36 cellular contexts compared by ENCODE assay signal in the genomic region with DNA sequence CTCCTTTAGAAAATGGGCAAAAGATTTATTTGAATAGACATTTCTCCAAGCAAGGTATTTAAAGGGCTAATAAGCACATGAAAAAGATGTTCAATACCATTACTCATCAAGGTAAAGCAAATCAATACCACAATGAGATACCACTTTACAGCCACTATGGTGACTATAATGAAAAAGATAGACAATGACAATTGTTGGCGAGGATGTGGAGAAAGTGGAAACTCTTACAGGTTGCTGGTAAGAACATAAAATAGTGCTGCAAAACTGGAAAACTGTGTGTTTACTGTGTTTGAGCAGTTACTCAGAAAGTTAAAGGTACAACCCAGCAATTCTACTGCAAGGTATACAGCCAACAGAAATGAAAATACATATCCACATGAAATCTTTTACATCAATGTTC. TPM values are rescaled to one million over a fixed set of nuclear protein-coding genes. Genes with fewer than 3 reads are reported as not detected.
"Had no signal": no experiment of that assay in that cellular context is flagged by ENCODE, and none has a peak within 500 bp of the region (broad histone marks: within the 10 kb centered on the region; RNA-seq: fewer than 3 reads in every experiment).

No MANE protein-coding gene starts in this region.

- H3K36me3 ChIP-seq: brain microvascular endothelial cell had no signal

- H3K4me3 Mint-ChIP-seq: activated B cell treated with CpG ODN at 0.5 μM for 24 hours; activated CD4-positive, alpha-beta memory T cell treated with anti-CD3 and anti-CD28 coated beads for 36 hours; activated naive CD8-positive, alpha-beta T cell; activated T-cell treated with anti-CD3 and anti-CD28 coated beads, Interleukin-2, amount 50 U/mL, for 4 hours; effector memory CD8-positive, alpha-beta T cell; mesothelial cell of epicardium; naive thymus-derived CD4-positive, alpha-beta T cell; neural progenitor cell; stimulated activated naive B cell treated with anti-CD40 and anti-IgM and Interleukin-4, amounts not matched to agents 10 μg/mL and 1 μg/mL and 100 μg/mL, for 72 hours had no signal

- H3K27me3 Mint-ChIP-seq: activated B cell treated with CpG ODN at 0.5 μM for 24 hours; activated CD4-positive, alpha-beta memory T cell treated with anti-CD3 and anti-CD28 coated beads for 36 hours; activated naive CD8-positive, alpha-beta T cell; effector memory CD8-positive, alpha-beta T cell; naive thymus-derived CD4-positive, alpha-beta T cell; stimulated activated naive B cell treated with anti-CD40 and anti-IgM and Interleukin-4, amounts not matched to agents 10 μg/mL and 1 μg/mL and 100 μg/mL, for 72 hours had no signal

- DNase-seq: activated B cell treated with CpG ODN at 0.5 μM for 24 hours; activated CD4-positive, alpha-beta memory T cell treated with anti-CD3 and anti-CD28 coated beads for 36 hours; activated CD4-positive, alpha-beta T cell treated with anti-CD3 and anti-CD28 coated beads for 4 hours; activated CD8-positive, alpha-beta memory T cell treated with anti-CD3 and anti-CD28 coated beads, Interleukin-2, amount 50 U/mL, for 4 hours; activated effector memory CD4-positive, alpha-beta T cell treated with Interleukin-2 at 50 U/mL for 16 hours; activated naive CD4-positive, alpha-beta T cell treated with Interleukin-2 at 50 U/mL for 16 hours; activated T-cell treated with anti-CD3 and anti-CD28 coated beads, Interleukin-2, amount 50 U/mL, for 4 hours; brain microvascular endothelial cell; cortex of kidney; effector memory CD8-positive, alpha-beta T cell; kidney; left colon; naive thymus-derived CD4-positive, alpha-beta T cell; occipital lobe; psoas muscle; sigmoid colon; stimulated activated CD4-positive, alpha-beta T cell treated with anti-CD3 and anti-CD28 coated beads, Interleukin-15, amount 100 ng/mL, for 24 hours; stimulated activated CD4-positive, alpha-beta T cell treated with anti-CD3 and anti-CD28 coated beads, Interleukin-2, amount 100 ng/mL, for 24 hours; stimulated activated naive B cell treated with anti-CD40 and anti-IgM and Interleukin-4, amounts not matched to agents 10 μg/mL and 1 μg/mL and 100 μg/mL, for 72 hours; T-helper 2 cell had no signal

- ATAC-seq: activated T-cell treated with anti-CD3 and anti-CD28 coated beads, Interleukin-2, amount 50 U/mL, for 4 hours; effector memory CD8-positive, alpha-beta T cell; gastroesophageal sphincter; left colon; naive thymus-derived CD4-positive, alpha-beta T cell; psoas muscle; stimulated activated naive B cell treated with anti-CD40 and anti-IgM and Interleukin-4, amounts not matched to agents 10 μg/mL and 1 μg/mL and 100 μg/mL, for 72 hours had no signal

- H3K27me3 ChIP-seq: ascending aorta, brain microvascular endothelial cell, gastroesophageal sphincter, hepatocyte, neural progenitor cell, sigmoid colon, tibial nerve had no signal

- H3K27ac ChIP-seq: ascending aorta, brain microvascular endothelial cell, gastroesophageal sphincter, hepatocyte, neural progenitor cell, parathyroid adenoma, psoas muscle, sigmoid colon, tibial nerve had no signal

- H3K4me2 ChIP-seq: hepatocyte, neural progenitor cell had no signal

- H3K4me1 ChIP-seq: ascending aorta had no signal

- H3K9ac ChIP-seq: neural progenitor cell, parathyroid adenoma had no signal

- H3K4me3 ChIP-seq: ascending aorta, gastroesophageal sphincter, hepatocyte, neural progenitor cell, psoas muscle, sigmoid colon, tibial nerve had no signal

- H3K27ac Mint-ChIP-seq: activated B cell treated with CpG ODN at 0.5 μM for 24 hours; activated CD4-positive, alpha-beta memory T cell treated with anti-CD3 and anti-CD28 coated beads for 36 hours; activated naive CD8-positive, alpha-beta T cell; mesothelial cell of epicardium; neural progenitor cell; stimulated activated naive B cell treated with anti-CD40 and anti-IgM and Interleukin-4, amounts not matched to agents 10 μg/mL and 1 μg/mL and 100 μg/mL, for 72 hours had no signal

- H2AFZ ChIP-seq: hepatocyte, neural progenitor cell, parathyroid adenoma had no signal

- H3K9me3 ChIP-seq: gastroesophageal sphincter, sigmoid colon, tibial nerve had no signal

- FAIRE-seq: endothelial cell of umbilical vein, kidney had no signal

RNA-seq across cellular contexts. Expression of a gene that starts 31.9 kb away (rescaled TPM):
- total RNA-seq: activated B cell treated with CpG ODN at 0.5 μM for 24 hours; activated CD4-positive, alpha-beta memory T cell treated with anti-CD3 and anti-CD28 coated beads for 36 hours; activated CD8-positive, alpha-beta memory T cell treated with anti-CD3 and anti-CD28 coated beads for 36 hours; activated T-cell treated with anti-CD3 and anti-CD28 coated beads, Interleukin-2, amount 50 U/mL, for 4 hours; ascending aorta; cardiac septum; chondrocyte; endothelial cell of umbilical vein; gastroesophageal sphincter; hepatocyte; left colon; liver; mesothelial cell of epicardium; naive thymus-derived CD4-positive, alpha-beta T cell; psoas muscle; sigmoid colon; tibial nerve; ureter had no signal
- polyA plus RNA-seq: endothelial cell of umbilical vein; esophagus; fibroblast of lung; naive thymus-derived CD4-positive, alpha-beta T cell; psoas muscle; sigmoid colon had no signal
